Comparison of ENCODE assay signal across 8 cellular contexts in genomic region chr3:50572158-50572557, GRCh38. TPM values are rescaled to one million over a fixed set of nuclear protein-coding genes. Genes with fewer than 3 reads are reported as not detected.
DNase-seq lines count a peak whose midpoint lies in the region; ATAC-seq and TF ChIP-seq lines count a peak whose summit lies in the region.

No MANE protein-coding gene starts in this region.

- H3K36me3 Mint-ChIP-seq in naive thymus-derived CD4-positive, alpha-beta T cell = peaks cover 0 to 42% (median 0%) of the 10 kb centered on the region in 5 donors
- H3K36me3 Mint-ChIP-seq in stimulated activated effector memory CD8-positive, alpha-beta T cell treated with anti-CD3 and anti-CD28 coated beads, Interleukin-12 subunit alpha, Interleukin-12 subunit beta, amount 100 ng/mL, for 72 hours = peaks cover 78% of the 10 kb centered on the region

- intact Hi-C loops in OCI-LY7 (cut with micrococcal nuclease; ENCODE audit: unreplicated experiment) = loop anchor here (1.0 kb wide), 1 partner anchor 42 kb away; no protein-coding TSS in a partner anchor
- intact Hi-C loops in naive thymus-derived CD4-positive, alpha-beta T cell (cut with micrococcal nuclease) = loop anchor here (1.0 to 5.0 kb wide), 9 partner anchors 19 to 813 kb away; partner anchors contain the start of genes MANF (in 1 of the 2) and RASSF1 (in 1 of the 2)

- peak overlapping the region in 10 of 11 experiments; percentile 6 to 58 (median 42); a peak in 15 of 22 replicates for H3K27ac ChIP-seq in BLaER1 treated with 17β-estradiol and CSF1 and Interleukin-3, amounts not matched to agents 10 nM and 100 nM
- H3K27ac ChIP-seq in OCI-LY7 (ENCODE audit: low read depth, low read length, poor library complexity, severe bottlenecking) = no peak overlapping the region
- H3K27ac ChIP-seq in esophagus (ENCODE audit: low read depth in 2 of 2, low read length in 1 of 2) = peak overlapping the region; percentile 4 to 40
- H3K27ac ChIP-seq in naive thymus-derived CD4-positive, alpha-beta T cell (ENCODE audit: low read depth, low read length) = peak overlapping the region; percentile 63

- no peaks in the 10 kb centered on the region for H3K27me3 Mint-ChIP-seq in naive thymus-derived CD4-positive, alpha-beta T cell

- H3K9me2 ChIP-seq in OCI-LY7 (ENCODE audit: insufficient read depth, low read length) = no peaks in the 10 kb centered on the region

- DNase-seq in H7 (peak; percentile 92), OCI-LY7 (ENCODE audit: low spot score) (peak; percentile 65), activated T-cell treated with anti-CD3 and anti-CD28 coated beads for 24 hours (ENCODE audit: low read depth) (peak; percentile 78)
- DNase-seq in naive thymus-derived CD4-positive, alpha-beta T cell = peak; percentile 69 to 83 (median 79)
- peak; percentile 81 to 91 for DNase-seq in stimulated activated effector memory CD8-positive, alpha-beta T cell treated with anti-CD3 and anti-CD28 coated beads, Interleukin-12 subunit alpha, Interleukin-12 subunit beta, amount 100 ng/mL, for 72 hours (ENCODE audit: low spot score in 2 of 2)

- TF ChIP-seq CTCF in OCI-LY7 (conservative IDR thresholded peaks at IDR 0.05; ENCODE audit: low read length) = peak; percentile 80

- 9 to 11% methylated on average over 1 of the region's 1 CpG for WGBS in esophagus, 2 donors

- CTCF ChIA-PET in OCI-LY7 (lab: Charles Lee; ENCODE audit: unreplicated experiment) = no interaction called here
- CTCF ChIA-PET in naive thymus-derived CD4-positive, alpha-beta T cell (lab: Charles Lee) = interaction anchor here (0.7 to 20.2 kb wide), 8 partner anchors 10 to 399 kb away, joined by 3 to 578 read pairs (median 14); partner anchors contain the start of genes CISH and MAPKAPK3

- peaks cover 22 to 79% (median 65%) of the 10 kb centered on the region in 7 donors for H3K4me1 Mint-ChIP-seq in naive thymus-derived CD4-positive, alpha-beta T cell
- H3K4me1 Mint-ChIP-seq in stimulated activated effector memory CD8-positive, alpha-beta T cell treated with anti-CD3 and anti-CD28 coated beads, Interleukin-12 subunit alpha, Interleukin-12 subunit beta, amount 100 ng/mL, for 72 hours = peaks cover 71% of the 10 kb centered on the region

- peak overlapping the region; percentile 51 to 99 (median 75) for H3K4me3 Mint-ChIP-seq in naive thymus-derived CD4-positive, alpha-beta T cell
- H3K4me3 Mint-ChIP-seq in stimulated activated effector memory CD8-positive, alpha-beta T cell treated with anti-CD3 and anti-CD28 coated beads, Interleukin-12 subunit alpha, Interleukin-12 subunit beta, amount 100 ng/mL, for 72 hours = peak overlapping the region; percentile 92

- H3K36me3 ChIP-seq in BLaER1 treated with 17β-estradiol and CSF1 and Interleukin-3, amounts not matched to agents 10 nM and 100 nM = peaks cover 27 to 57% (median 37%) of the 10 kb centered on the region in 11 experiments; a peak in 21 of 22 replicates
- H3K36me3 ChIP-seq in H7 (replicated peaks; ENCODE audit: control insufficient read depth, insufficient read depth, low read length) = peaks cover 3% of the 10 kb centered on the region
- H3K36me3 ChIP-seq in OCI-LY7 (ENCODE audit: insufficient read depth, low read length) = 0 out of 2 replicates have a peak, but pooled peaks cover 8% of the 10 kb centered on the region
- peaks cover 0 to 10% of the 10 kb centered on the region in 2 donors for H3K36me3 ChIP-seq in esophagus (ENCODE audit: control insufficient read depth in 2 of 2, insufficient read depth in 2 of 2, low read length in 1 of 2)
- H3K36me3 ChIP-seq in naive thymus-derived CD4-positive, alpha-beta T cell (ENCODE audit: control insufficient read depth in 2 of 3, insufficient read depth in 3 of 3, low read length in 3 of 3) = peaks cover 0 to 9% (median 0%) of the 10 kb centered on the region in 3 experiments

- BruUV-seq in OCI-LY7 (replicated peaks; lab: Mats Ljungman, UMichigan) = no TSS peak

- H3K4me1 ChIP-seq in BLaER1 treated with 17β-estradiol and CSF1 and Interleukin-3, amounts not matched to agents 10 nM and 100 nM = peaks cover 29 to 74% (median 46%) of the 10 kb centered on the region in 10 experiments
- peaks cover 21% of the 10 kb centered on the region for H3K4me1 ChIP-seq in OCI-LY7 (ENCODE audit: insufficient read depth, low read length, poor library complexity, severe bottlenecking)
- peaks cover 4 to 13% of the 10 kb centered on the region in 2 donors for H3K4me1 ChIP-seq in esophagus (ENCODE audit: control insufficient read depth in 2 of 2, insufficient read depth in 2 of 2, low read length in 1 of 2)
- peaks cover 64 to 71% of the 10 kb centered on the region in 2 donors for H3K4me1 ChIP-seq in naive thymus-derived CD4-positive, alpha-beta T cell (ENCODE audit: control insufficient read depth in 2 of 2, insufficient read depth in 2 of 2, low read length in 2 of 2)

- POLR2A ChIA-PET in OCI-LY7 (lab: Charles Lee) = no interaction called here
- POLR2A ChIA-PET in naive thymus-derived CD4-positive, alpha-beta T cell (lab: Charles Lee) = interaction anchor here (1.0 to 21.2 kb wide), 4 partner anchors 9 to 55 kb away, joined by 3 to 730 read pairs (median 67); partner anchors contain the start of genes CISH and MAPKAPK3

- H3K27me3 ChIP-seq in BLaER1 treated with 17β-estradiol and CSF1 and Interleukin-3, amounts not matched to agents 10 nM and 100 nM = peaks cover 0 to 2% (median 0%) of the 10 kb centered on the region in 11 experiments; a peak in 2 of 22 replicates
- peaks cover 2% of the 10 kb centered on the region; the same call in 1 of the 2 replicates for H3K27me3 ChIP-seq in H7 (ENCODE audit: control insufficient read depth, insufficient read depth, low read length)
- H3K27me3 ChIP-seq in esophagus (ENCODE audit: control insufficient read depth in 1 of 2, insufficient read depth in 2 of 2, low read length in 2 of 2) = no peaks in the 10 kb centered on the region
- H3K27me3 ChIP-seq in naive thymus-derived CD4-positive, alpha-beta T cell (ENCODE audit: control insufficient read depth in 2 of 2, insufficient read depth in 2 of 2, low read length in 2 of 2) = no peaks in the 10 kb centered on the region

- no peaks in the 10 kb centered on the region for H3K9me3 Mint-ChIP-seq in naive thymus-derived CD4-positive, alpha-beta T cell
- no peaks in the 10 kb centered on the region for H3K9me3 Mint-ChIP-seq in stimulated activated effector memory CD8-positive, alpha-beta T cell treated with anti-CD3 and anti-CD28 coated beads, Interleukin-12 subunit alpha, Interleukin-12 subunit beta, amount 100 ng/mL, for 72 hours

- peak overlapping the region in 9 of 11 experiments; percentile 9 to 73 (median 44); a peak in 11 of 22 replicates for H3K9ac ChIP-seq in BLaER1 treated with 17β-estradiol and CSF1 and Interleukin-3, amounts not matched to agents 10 nM and 100 nM

- no peak overlapping the region for H2AFZ ChIP-seq in OCI-LY7 (ENCODE audit: low read length)

- peaks cover 9% of the 10 kb centered on the region; the same call in 1 of the 2 replicates for H3K79me2 ChIP-seq in OCI-LY7 (ENCODE audit: insufficient read depth, low read depth, low read length)

- no peaks in the 10 kb centered on the region for H3K9me3 ChIP-seq in BLaER1 treated with 17β-estradiol and CSF1 and Interleukin-3, amounts not matched to agents 10 nM and 100 nM (replicated peaks in 1 of 11)
- no peaks in the 10 kb centered on the region for H3K9me3 ChIP-seq in OCI-LY7 (ENCODE audit: low read length)
- H3K9me3 ChIP-seq in esophagus (ENCODE audit: control insufficient read depth in 2 of 2, insufficient read depth in 1 of 2, low read depth in 1 of 2, low read length in 1 of 2) = no peaks in the 10 kb centered on the region
- H3K9me3 ChIP-seq in naive thymus-derived CD4-positive, alpha-beta T cell (ENCODE audit: control insufficient read depth in 2 of 3, low read length in 3 of 3) = no peaks in the 10 kb centered on the region

- ATAC-seq in naive thymus-derived CD4-positive, alpha-beta T cell = peak; percentile 47
- peak; percentile 45 for ATAC-seq in stimulated activated effector memory CD8-positive, alpha-beta T cell treated with anti-CD3 and anti-CD28 coated beads, Interleukin-12 subunit alpha, Interleukin-12 subunit beta, amount 100 ng/mL, for 72 hours
- no peak for ATAC-seq in GM19395 (IDR thresholded peaks at IDR 0.05; ENCODE audit: unreplicated experiment)

- no peak overlapping the region for H3K4me3 ChIP-seq in BLaER1 treated with 17β-estradiol and CSF1 and Interleukin-3, amounts not matched to agents 10 nM and 100 nM
- no peak overlapping the region for H3K4me3 ChIP-seq in H7 (ENCODE audit: insufficient read depth, low read depth, low read length)
- no peak overlapping the region for H3K4me3 ChIP-seq in OCI-LY7 (ENCODE audit: low read depth, low read length, poor library complexity, severe bottlenecking)
- no peak overlapping the region for H3K4me3 ChIP-seq in esophagus (ENCODE audit: low read depth in 1 of 2, low read length in 2 of 2)
- H3K4me3 ChIP-seq in naive thymus-derived CD4-positive, alpha-beta T cell (ENCODE audit: low read length) = peak overlapping the region; percentile 15

- peak overlapping the region; percentile 75 to 94 (median 89) for H3K27ac Mint-ChIP-seq in naive thymus-derived CD4-positive, alpha-beta T cell
- H3K27ac Mint-ChIP-seq in stimulated activated effector memory CD8-positive, alpha-beta T cell treated with anti-CD3 and anti-CD28 coated beads, Interleukin-12 subunit alpha, Interleukin-12 subunit beta, amount 100 ng/mL, for 72 hours = peak overlapping the region; percentile 91

- peak overlapping the region in 7 of 11 experiments; percentile 15 to 71 (median 31); a peak in 11 of 22 replicates for H3K4me2 ChIP-seq in BLaER1 treated with 17β-estradiol and CSF1 and Interleukin-3, amounts not matched to agents 10 nM and 100 nM
- no peak overlapping the region for H3K4me2 ChIP-seq in OCI-LY7 (ENCODE audit: low read length)

- H4K20me1 ChIP-seq in BLaER1 treated with 17β-estradiol and CSF1 and Interleukin-3, amounts not matched to agents 10 nM and 100 nM = no peaks in the 10 kb centered on the region; a peak in 1 of 22 replicates
- 0 out of 2 replicates have a peak, but pooled peaks cover 11% of the 10 kb centered on the region for H4K20me1 ChIP-seq in OCI-LY7 (ENCODE audit: insufficient read depth, low read length)

RNA-seq across cellular contexts. Expression of gene HEMK1, which starts 2.8 kb away (rescaled TPM):
- total RNA-seq in H7 (2014; rRNA removed; shearing (Covaris generic)) = 15.5 and 19.0 TPM in 2 replicates
- 18.9 and 19.3 TPM in 2 replicates for total RNA-seq in OCI-LY7 (2014; rRNA removed; shearing (Covaris generic))
- 27.4 and 30.1 TPM in 2 replicates for total RNA-seq in OCI-LY7 (2022)
- 10 to 100 TPM in 1 of 2 donors, 1 to 10 TPM in 1; 8.3 to 12.9 TPM for polyA plus RNA-seq in esophagus
- 10 to 100 TPM; 32.1 to 71.1 (median 66.1) TPM for total RNA-seq in naive thymus-derived CD4-positive, alpha-beta T cell
- 10 to 100 TPM; 35.2 to 35.3 TPM for polyA plus RNA-seq in naive thymus-derived CD4-positive, alpha-beta T cell

RNA-seq across cellular contexts. Expression of gene C3orf18, which starts 4.6 kb away (rescaled TPM):
- 12.5 and 19.3 TPM in 2 replicates for total RNA-seq in H7 (2014; rRNA removed; shearing (Covaris generic))
- total RNA-seq in OCI-LY7 (2014; rRNA removed; shearing (Covaris generic)) = 3.9 and 8.0 TPM in 2 replicates
- 8.0 and 9.5 TPM in 2 replicates for total RNA-seq in OCI-LY7 (2022)
- polyA plus RNA-seq in esophagus = 1 to 10 TPM; 1.8 to 2.0 TPM
- total RNA-seq in naive thymus-derived CD4-positive, alpha-beta T cell = 10 to 100 TPM; 11.1 to 67.5 (median 16.4) TPM
- polyA plus RNA-seq in naive thymus-derived CD4-positive, alpha-beta T cell = 10 to 100 TPM; 12.8 to 17.4 TPM

RNA-seq across cellular contexts. Expression of gene CISH, which starts 39.4 kb away (rescaled TPM):
- total RNA-seq in H7 (2014; rRNA removed; shearing (Covaris generic)) = 0.96 and 1.6 TPM in 2 replicates
- 0.05 TPM in 1 of 2 replicates, not detected in the other for total RNA-seq in OCI-LY7 (2014; rRNA removed; shearing (Covaris generic))
- not detected in 2 replicates for total RNA-seq in OCI-LY7 (2022)
- 1 to 10 TPM; 5.5 to 7.0 TPM for polyA plus RNA-seq in esophagus
- 100 to 1,000 TPM in 1 of 5 experiments, 10 to 100 TPM in 4; 10.9 to 486 (median 28.5) TPM for total RNA-seq in naive thymus-derived CD4-positive, alpha-beta T cell
- polyA plus RNA-seq in naive thymus-derived CD4-positive, alpha-beta T cell = 100 to 1,000 TPM; 134 to 150 TPM

RNA-seq across cellular contexts. Expression of gene MAPKAPK3, which starts 44.8 kb away (rescaled TPM):
- total RNA-seq in H7 (2014; rRNA removed; shearing (Covaris generic)) = 72.5 and 73.1 TPM in 2 replicates
- total RNA-seq in OCI-LY7 (2014; rRNA removed; shearing (Covaris generic)) = 17.5 and 24.1 TPM in 2 replicates
- total RNA-seq in OCI-LY7 (2022) = 20.3 and 25.2 TPM in 2 replicates
- 10 to 100 TPM; 33.8 to 39.1 TPM for polyA plus RNA-seq in esophagus
- 100 to 1,000 TPM in 1 of 5 experiments, 10 to 100 TPM in 4; 26.7 to 196 (median 37.7) TPM for total RNA-seq in naive thymus-derived CD4-positive, alpha-beta T cell
- 10 to 100 TPM; 53.4 to 54.1 TPM for polyA plus RNA-seq in naive thymus-derived CD4-positive, alpha-beta T cell
